In the genomic region with DNA sequence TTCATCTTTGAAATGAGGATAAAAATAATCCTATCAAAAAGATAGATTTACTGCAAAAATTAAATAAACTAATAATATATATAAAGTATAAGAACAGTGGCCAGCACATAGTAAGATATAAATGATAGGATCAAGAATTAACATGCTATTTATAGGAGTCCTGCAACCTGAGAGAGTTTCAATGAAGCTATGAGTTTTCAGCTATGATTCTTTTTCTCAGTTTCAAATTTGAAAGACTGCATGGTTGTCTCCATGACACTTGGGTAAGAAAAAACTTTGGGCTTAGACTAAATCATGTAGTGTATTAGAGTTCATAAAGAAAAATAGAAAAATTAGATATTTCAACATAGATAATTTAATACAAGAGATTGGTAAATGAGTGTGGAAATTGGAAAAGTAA, we compare ENCODE assay signal across 7 cellular contexts.
"Had no signal": no experiment of that assay in that cellular context is flagged by ENCODE, and none has a peak within 500 bp of the region (broad histone marks: within the 10 kb centered on the region; RNA-seq: fewer than 3 reads in every experiment).

No MANE protein-coding gene starts in this region.

- H3K36me3 Mint-ChIP-seq: IgD-negative memory B cell had no signal

- H3K27me3 Mint-ChIP-seq: IgD-negative memory B cell had no signal

- H3K4me1 Mint-ChIP-seq: IgD-negative memory B cell had no signal

- H3K4me3 ChIP-seq: K562 had no signal

- H3K4me3 Mint-ChIP-seq: IgD-negative memory B cell had no signal

- ATAC-seq: HepG2, K562 had no signal

- H3K27ac Mint-ChIP-seq: IgD-negative memory B cell had no signal

- DNase-seq: IMR-90, KBM-7, KG1 had no signal

- H3K27ac ChIP-seq: HL-60 had no signal
